30 cellular contexts compared by ENCODE assay signal in the genomic region with DNA sequence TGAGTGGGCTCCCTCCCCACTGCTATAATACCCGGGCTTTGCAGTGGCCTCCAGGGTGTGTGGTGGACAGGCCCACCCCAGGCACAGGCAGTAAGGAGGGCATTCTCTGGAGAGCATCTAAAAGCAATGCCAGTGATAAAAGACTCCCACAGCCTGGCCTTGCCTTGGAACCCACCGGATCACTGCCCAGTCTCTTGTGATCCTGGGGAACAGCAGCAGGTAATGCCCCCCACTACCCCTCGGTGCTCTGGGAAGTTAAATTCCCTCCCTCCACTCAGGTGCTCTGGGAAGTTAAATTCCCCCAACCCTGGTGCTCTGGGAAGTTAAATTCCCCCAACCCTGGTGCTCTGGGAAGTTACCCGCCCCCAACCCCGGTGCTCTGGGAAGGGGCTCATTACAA.
"Had no signal": no experiment of that assay in that cellular context is flagged by ENCODE, and none has a peak within 500 bp of the region (broad histone marks: within the 10 kb centered on the region; RNA-seq: fewer than 3 reads in every experiment).

No MANE protein-coding gene starts in this region.

- H3K4me1 ChIP-seq: adrenal gland, body of pancreas, gastroesophageal sphincter, lower lobe of right lung, right lobe of liver, tibial nerve had no signal

- ATAC-seq: body of pancreas; effector memory CD8-positive, alpha-beta T cell; gastroesophageal sphincter; lower lobe of right lung; right lobe of liver; SK-N-SH treated with all-trans-retinoic acid at 6 μM for 48 hours; stimulated activated memory B cell treated with anti-CD40 and anti-IgM and Interleukin-4, amounts not matched to agents 10 μg/mL and 1 μg/mL and 100 μg/mL, for 72 hours; T-helper 17 cell had no signal

- H3K27ac ChIP-seq: adrenal gland, body of pancreas, gastroesophageal sphincter, hepatocyte, lower lobe of right lung, neutrophil, right lobe of liver, tibial nerve had no signal

- H3K27me3 Mint-ChIP-seq: activated CD4-positive, alpha-beta memory T cell treated with anti-CD3 and anti-CD28 coated beads, Interleukin-2, amount 10 ng/mL, durations not matched to agents 7 days and 5 days; activated CD4-positive, alpha-beta T cell treated with anti-CD3 and anti-CD28 coated beads, Interleukin-2, amount 10 ng/mL, durations not matched to agents 7 days and 5 days; activated naive CD8-positive, alpha-beta T cell treated with anti-CD3 and anti-CD28 coated beads for 36 hours; stimulated activated memory B cell treated with anti-CD40 and anti-IgM and Interleukin-4, amounts not matched to agents 10 μg/mL and 1 μg/mL and 100 μg/mL, for 72 hours had no signal

- H3K4me3 Mint-ChIP-seq: activated CD4-positive, alpha-beta memory T cell treated with anti-CD3 and anti-CD28 coated beads, Interleukin-2, amount 10 ng/mL, durations not matched to agents 7 days and 5 days; activated CD4-positive, alpha-beta T cell treated with anti-CD3 and anti-CD28 coated beads, Interleukin-2, amount 10 ng/mL, durations not matched to agents 7 days and 5 days; activated naive CD8-positive, alpha-beta T cell treated with anti-CD3 and anti-CD28 coated beads for 36 hours; effector memory CD8-positive, alpha-beta T cell; nephron; stimulated activated memory B cell treated with anti-CD40 and anti-IgM and Interleukin-4, amounts not matched to agents 10 μg/mL and 1 μg/mL and 100 μg/mL, for 72 hours; T-helper 17 cell had no signal

- H3K4me1 Mint-ChIP-seq: activated CD4-positive, alpha-beta memory T cell treated with anti-CD3 and anti-CD28 coated beads, Interleukin-2, amount 10 ng/mL, durations not matched to agents 7 days and 5 days; activated CD4-positive, alpha-beta T cell treated with anti-CD3 and anti-CD28 coated beads, Interleukin-2, amount 10 ng/mL, durations not matched to agents 7 days and 5 days; activated naive CD8-positive, alpha-beta T cell treated with anti-CD3 and anti-CD28 coated beads for 36 hours; stimulated activated memory B cell treated with anti-CD40 and anti-IgM and Interleukin-4, amounts not matched to agents 10 μg/mL and 1 μg/mL and 100 μg/mL, for 72 hours; T-helper 17 cell had no signal

- H3K4me3 ChIP-seq: adrenal gland, body of pancreas, gastroesophageal sphincter, hepatocyte, lower lobe of right lung, right lobe of liver, tibial nerve had no signal

- H3K36me3 Mint-ChIP-seq: activated naive CD8-positive, alpha-beta T cell treated with anti-CD3 and anti-CD28 coated beads for 36 hours; stimulated activated memory B cell treated with anti-CD40 and anti-IgM and Interleukin-4, amounts not matched to agents 10 μg/mL and 1 μg/mL and 100 μg/mL, for 72 hours had no signal

- H3K27ac Mint-ChIP-seq: activated CD4-positive, alpha-beta memory T cell treated with anti-CD3 and anti-CD28 coated beads, Interleukin-2, amount 10 ng/mL, durations not matched to agents 7 days and 5 days; activated CD4-positive, alpha-beta T cell treated with anti-CD3 and anti-CD28 coated beads, Interleukin-2, amount 10 ng/mL, durations not matched to agents 7 days and 5 days; activated naive CD8-positive, alpha-beta T cell treated with anti-CD3 and anti-CD28 coated beads for 36 hours; activated T-helper 2 cell treated with anti-CD3 and anti-CD28 coated beads, Interferon-gamma antibody, Interleukin-2, Interleukin-4, amounts not matched to agents 10 μg/mL and 5 μg/mL and 100 μg/mL, durations not matched to agents 14 hours and 24 hours and 36 hours; effector memory CD8-positive, alpha-beta T cell; nephron; progenitor cell of endocrine pancreas; stimulated activated memory B cell treated with anti-CD40 and anti-IgM and Interleukin-4, amounts not matched to agents 10 μg/mL and 1 μg/mL and 100 μg/mL, for 72 hours; T-helper 17 cell had no signal

- H3K36me3 ChIP-seq: adrenal gland, gastroesophageal sphincter, lower lobe of right lung, neutrophil, right lobe of liver, tibial nerve had no signal

- H3K9me3 ChIP-seq: adrenal gland, body of pancreas, gastroesophageal sphincter, lower lobe of right lung, neutrophil, right lobe of liver, tibial nerve had no signal

- H3K27me3 ChIP-seq: adrenal gland, body of pancreas, hepatocyte, neutrophil, right lobe of liver, tibial nerve had no signal

- H3K9me3 Mint-ChIP-seq: activated CD4-positive, alpha-beta T cell treated with anti-CD3 and anti-CD28 coated beads, Interleukin-2, amount 10 ng/mL, durations not matched to agents 7 days and 5 days; activated naive CD8-positive, alpha-beta T cell treated with anti-CD3 and anti-CD28 coated beads for 36 hours; activated T-helper 2 cell treated with anti-CD3 and anti-CD28 coated beads, Interferon-gamma antibody, Interleukin-2, Interleukin-4, amounts not matched to agents 10 μg/mL and 5 μg/mL and 100 μg/mL, durations not matched to agents 14 hours and 24 hours and 36 hours; nephron; stimulated activated memory B cell treated with anti-CD40 and anti-IgM and Interleukin-4, amounts not matched to agents 10 μg/mL and 1 μg/mL and 100 μg/mL, for 72 hours had no signal

- DNase-seq: activated CD4-positive, alpha-beta memory T cell treated with anti-CD3 and anti-CD28 coated beads, Interleukin-2, amount 10 ng/mL, durations not matched to agents 7 days and 5 days; activated CD4-positive, alpha-beta T cell treated with anti-CD3 and anti-CD28 coated beads, Interleukin-2, amount 10 ng/mL, durations not matched to agents 7 days and 5 days; activated CD4-positive, CD25-positive, alpha-beta regulatory T cell treated with anti-CD3 and anti-CD28 coated beads, Interleukin-2, amount 50 U/mL, for 72 hours; activated CD8-positive, alpha-beta memory T cell treated with anti-CD3 and anti-CD28 coated beads, Interleukin-2, amount 50 U/mL, for 48 hours; activated naive CD4-positive, alpha-beta T cell treated with Interleukin-2 at 50 U/mL for 16 hours; activated naive CD8-positive, alpha-beta T cell treated with anti-CD3 and anti-CD28 coated beads for 36 hours; activated T-cell treated with anti-CD3 and anti-CD28 coated beads, Interleukin-2, amount 50 U/mL, for 48 hours; body of pancreas; cerebellar nuclear complex; cortex of kidney; effector memory CD8-positive, alpha-beta T cell; lower lobe of right lung; mesenchymal stem cell; small intestine; stimulated activated CD4-positive, alpha-beta T cell treated with anti-CD3 and anti-CD28 coated beads, Interleukin-1b, Interleukin-23, amount 100 ng/mL, for 48 hours; stimulated activated CD4-positive, alpha-beta T cell treated with anti-CD3 and anti-CD28 coated beads, Interleukin-4, amount 100 ng/mL, for 4 hours; stimulated activated CD8-positive, alpha-beta memory T cell treated with anti-CD3 and anti-CD28 coated beads, Interleukin-4, amount 100 ng/mL, for 48 hours; T-helper 17 cell; T1000 had no signal
